ENCODE assay signal across 1 cellular context in the genomic region with DNA sequence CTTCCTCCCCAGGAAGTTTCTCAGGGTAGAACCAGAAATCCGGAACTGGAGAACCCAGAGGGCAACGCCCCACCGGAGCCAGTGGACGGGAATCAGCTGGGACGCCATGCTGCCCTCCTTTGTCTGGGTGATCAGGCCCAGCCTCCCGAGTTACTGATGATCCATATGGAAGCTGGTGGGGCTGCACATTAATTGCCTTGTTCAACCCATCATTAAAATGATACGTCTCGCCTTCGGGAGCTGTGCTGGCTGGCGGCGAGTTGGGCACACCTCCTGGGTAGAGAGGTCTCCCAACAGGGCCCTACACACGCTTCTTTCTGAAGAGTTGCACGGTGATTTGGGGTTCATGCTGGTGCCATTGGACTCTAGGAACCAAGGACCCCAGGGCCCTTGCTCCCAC.
TF ChIP-seq lines count a peak whose summit lies in the region.

No MANE protein-coding gene starts in this region.

TF ChIP-seq in GM23338, 12 proteins besides CTCF, POLR2A, EP300 and RAD21 (continued from another document):
- TF ChIP-seq, protein P1, sequence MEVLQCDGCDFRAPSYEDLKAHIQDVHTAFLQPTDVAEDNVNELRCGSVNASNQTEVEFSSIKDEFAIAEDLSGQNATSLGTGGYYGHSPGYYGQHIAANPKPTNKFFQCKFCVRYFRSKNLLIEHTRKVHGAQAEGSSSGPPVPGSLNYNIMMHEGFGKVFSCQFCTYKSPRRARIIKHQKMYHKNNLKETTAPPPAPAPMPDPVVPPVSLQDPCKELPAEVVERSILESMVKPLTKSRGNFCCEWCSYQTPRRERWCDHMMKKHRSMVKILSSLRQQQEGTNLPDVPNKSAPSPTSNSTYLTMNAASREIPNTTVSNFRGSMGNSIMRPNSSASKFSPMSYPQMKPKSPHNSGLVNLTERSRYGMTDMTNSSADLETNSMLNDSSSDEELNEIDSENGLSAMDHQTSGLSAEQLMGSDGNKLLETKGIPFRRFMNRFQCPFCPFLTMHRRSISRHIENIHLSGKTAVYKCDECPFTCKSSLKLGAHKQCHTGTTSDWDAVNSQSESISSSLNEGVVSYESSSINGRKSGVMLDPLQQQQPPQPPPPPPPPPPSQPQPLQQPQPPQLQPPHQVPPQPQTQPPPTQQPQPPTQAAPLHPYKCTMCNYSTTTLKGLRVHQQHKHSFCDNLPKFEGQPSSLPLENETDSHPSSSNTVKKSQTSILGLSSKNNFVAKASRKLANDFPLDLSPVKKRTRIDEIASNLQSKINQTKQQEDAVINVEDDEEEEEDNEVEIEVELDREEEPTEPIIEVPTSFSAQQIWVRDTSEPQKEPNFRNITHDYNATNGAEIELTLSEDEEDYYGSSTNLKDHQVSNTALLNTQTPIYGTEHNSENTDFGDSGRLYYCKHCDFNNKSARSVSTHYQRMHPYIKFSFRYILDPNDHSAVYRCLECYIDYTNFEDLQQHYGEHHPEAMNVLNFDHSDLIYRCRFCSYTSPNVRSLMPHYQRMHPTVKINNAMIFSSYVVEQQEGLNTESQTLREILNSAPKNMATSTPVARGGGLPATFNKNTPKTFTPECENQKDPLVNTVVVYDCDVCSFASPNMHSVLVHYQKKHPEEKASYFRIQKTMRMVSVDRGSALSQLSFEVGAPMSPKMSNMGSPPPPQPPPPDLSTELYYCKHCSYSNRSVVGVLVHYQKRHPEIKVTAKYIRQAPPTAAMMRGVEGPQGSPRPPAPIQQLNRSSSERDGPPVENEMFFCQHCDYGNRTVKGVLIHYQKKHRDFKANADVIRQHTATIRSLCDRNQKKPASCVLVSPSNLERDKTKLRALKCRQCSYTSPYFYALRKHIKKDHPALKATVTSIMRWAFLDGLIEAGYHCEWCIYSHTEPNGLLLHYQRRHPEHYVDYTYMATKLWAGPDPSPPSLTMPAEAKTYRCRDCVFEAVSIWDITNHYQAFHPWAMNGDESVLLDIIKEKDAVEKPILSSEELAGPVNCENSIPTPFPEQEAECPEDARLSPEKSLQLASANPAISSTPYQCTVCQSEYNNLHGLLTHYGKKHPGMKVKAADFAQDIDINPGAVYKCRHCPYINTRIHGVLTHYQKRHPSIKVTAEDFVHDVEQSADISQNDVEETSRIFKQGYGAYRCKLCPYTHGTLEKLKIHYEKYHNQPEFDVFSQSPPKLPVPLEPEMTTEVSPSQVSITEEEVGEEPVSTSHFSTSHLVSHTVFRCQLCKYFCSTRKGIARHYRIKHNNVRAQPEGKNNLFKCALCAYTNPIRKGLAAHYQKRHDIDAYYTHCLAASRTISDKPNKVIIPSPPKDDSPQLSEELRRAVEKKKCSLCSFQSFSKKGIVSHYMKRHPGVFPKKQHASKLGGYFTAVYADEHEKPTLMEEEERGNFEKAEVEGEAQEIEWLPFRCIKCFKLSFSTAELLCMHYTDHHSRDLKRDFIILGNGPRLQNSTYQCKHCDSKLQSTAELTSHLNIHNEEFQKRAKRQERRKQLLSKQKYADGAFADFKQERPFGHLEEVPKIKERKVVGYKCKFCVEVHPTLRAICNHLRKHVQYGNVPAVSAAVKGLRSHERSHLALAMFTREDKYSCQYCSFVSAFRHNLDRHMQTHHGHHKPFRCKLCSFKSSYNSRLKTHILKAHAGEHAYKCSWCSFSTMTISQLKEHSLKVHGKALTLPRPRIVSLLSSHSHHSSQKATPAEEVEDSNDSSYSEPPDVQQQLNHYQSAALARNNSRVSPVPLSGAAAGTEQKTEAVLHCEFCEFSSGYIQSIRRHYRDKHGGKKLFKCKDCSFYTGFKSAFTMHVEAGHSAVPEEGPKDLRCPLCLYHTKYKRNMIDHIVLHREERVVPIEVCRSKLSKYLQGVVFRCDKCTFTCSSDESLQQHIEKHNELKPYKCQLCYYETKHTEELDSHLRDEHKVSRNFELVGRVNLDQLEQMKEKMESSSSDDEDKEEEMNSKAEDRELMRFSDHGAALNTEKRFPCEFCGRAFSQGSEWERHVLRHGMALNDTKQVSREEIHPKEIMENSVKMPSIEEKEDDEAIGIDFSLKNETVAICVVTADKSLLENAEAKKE (CRISPR knock-in tag; IDR thresholded peaks at IDR 0.05) = no peak
- TF ChIP-seq ZNF114 (CRISPR knock-in tag; IDR thresholded peaks at IDR 0.05) = no peak
- TF ChIP-seq STAT1 (IDR thresholded peaks at IDR 0.05; ENCODE audit: unreplicated experiment) = no peak
- no peak for TF ChIP-seq NANOG (IDR thresholded peaks at IDR 0.05; ENCODE audit: borderline replicate concordance)
- no peak for TF ChIP-seq EZH2 (IDR thresholded peaks at IDR 0.05; ENCODE audit: low read depth, unreplicated experiment)
- TF ChIP-seq ZNF331 (CRISPR knock-in tag; IDR thresholded peaks at IDR 0.05; ENCODE audit: low read depth) = no peak
- TF ChIP-seq POLR2AphosphoS5 (IDR thresholded peaks at IDR 0.05; ENCODE audit: low read depth) = no peak
- no peak for TF ChIP-seq JUNB (IDR thresholded peaks at IDR 0.05; ENCODE audit: unreplicated experiment)
- TF ChIP-seq, protein P2, sequence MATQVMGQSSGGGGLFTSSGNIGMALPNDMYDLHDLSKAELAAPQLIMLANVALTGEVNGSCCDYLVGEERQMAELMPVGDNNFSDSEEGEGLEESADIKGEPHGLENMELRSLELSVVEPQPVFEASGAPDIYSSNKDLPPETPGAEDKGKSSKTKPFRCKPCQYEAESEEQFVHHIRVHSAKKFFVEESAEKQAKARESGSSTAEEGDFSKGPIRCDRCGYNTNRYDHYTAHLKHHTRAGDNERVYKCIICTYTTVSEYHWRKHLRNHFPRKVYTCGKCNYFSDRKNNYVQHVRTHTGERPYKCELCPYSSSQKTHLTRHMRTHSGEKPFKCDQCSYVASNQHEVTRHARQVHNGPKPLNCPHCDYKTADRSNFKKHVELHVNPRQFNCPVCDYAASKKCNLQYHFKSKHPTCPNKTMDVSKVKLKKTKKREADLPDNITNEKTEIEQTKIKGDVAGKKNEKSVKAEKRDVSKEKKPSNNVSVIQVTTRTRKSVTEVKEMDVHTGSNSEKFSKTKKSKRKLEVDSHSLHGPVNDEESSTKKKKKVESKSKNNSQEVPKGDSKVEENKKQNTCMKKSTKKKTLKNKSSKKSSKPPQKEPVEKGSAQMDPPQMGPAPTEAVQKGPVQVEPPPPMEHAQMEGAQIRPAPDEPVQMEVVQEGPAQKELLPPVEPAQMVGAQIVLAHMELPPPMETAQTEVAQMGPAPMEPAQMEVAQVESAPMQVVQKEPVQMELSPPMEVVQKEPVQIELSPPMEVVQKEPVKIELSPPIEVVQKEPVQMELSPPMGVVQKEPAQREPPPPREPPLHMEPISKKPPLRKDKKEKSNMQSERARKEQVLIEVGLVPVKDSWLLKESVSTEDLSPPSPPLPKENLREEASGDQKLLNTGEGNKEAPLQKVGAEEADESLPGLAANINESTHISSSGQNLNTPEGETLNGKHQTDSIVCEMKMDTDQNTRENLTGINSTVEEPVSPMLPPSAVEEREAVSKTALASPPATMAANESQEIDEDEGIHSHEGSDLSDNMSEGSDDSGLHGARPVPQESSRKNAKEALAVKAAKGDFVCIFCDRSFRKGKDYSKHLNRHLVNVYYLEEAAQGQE (IDR thresholded peaks at IDR 0.05; ENCODE audit: unreplicated experiment) = no peak
- TF ChIP-seq, protein P3, sequence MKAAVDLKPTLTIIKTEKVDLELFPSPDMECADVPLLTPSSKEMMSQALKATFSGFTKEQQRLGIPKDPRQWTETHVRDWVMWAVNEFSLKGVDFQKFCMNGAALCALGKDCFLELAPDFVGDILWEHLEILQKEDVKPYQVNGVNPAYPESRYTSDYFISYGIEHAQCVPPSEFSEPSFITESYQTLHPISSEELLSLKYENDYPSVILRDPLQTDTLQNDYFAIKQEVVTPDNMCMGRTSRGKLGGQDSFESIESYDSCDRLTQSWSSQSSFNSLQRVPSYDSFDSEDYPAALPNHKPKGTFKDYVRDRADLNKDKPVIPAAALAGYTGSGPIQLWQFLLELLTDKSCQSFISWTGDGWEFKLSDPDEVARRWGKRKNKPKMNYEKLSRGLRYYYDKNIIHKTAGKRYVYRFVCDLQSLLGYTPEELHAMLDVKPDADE (IDR thresholded peaks at IDR 0.05) = no peak
